In genomic region chr1:998051-998821, GRCh38 we compare ENCODE assay signal across 2 cellular contexts.
TF ChIP-seq lines count a peak whose summit lies in the region.

No MANE protein-coding gene starts in this region.

TF ChIP-seq in HEK293T, 16 proteins besides CTCF, POLR2A, EP300 and RAD21:
- peak; percentile 64 for TF ChIP-seq L3MBTL2 (conservative IDR thresholded peaks at IDR 0.05)
- TF ChIP-seq FOXA1 (IDR thresholded peaks at IDR 0.05): no peak
- no peak for TF ChIP-seq LEF1 (IDR thresholded peaks at IDR 0.05; ENCODE audit: borderline replicate concordance)
- TF ChIP-seq BHLHE40 (IDR thresholded peaks at IDR 0.05; ENCODE audit: borderline replicate concordance): no peak
- TF ChIP-seq CTBP1 (IDR thresholded peaks at IDR 0.05; ENCODE audit: borderline replicate concordance): no peak

TF ChIP-seq in K562, 482 proteins besides CTCF, POLR2A, EP300 and RAD21:
- TF ChIP-seq ZSCAN29 (IDR thresholded peaks at IDR 0.05) (no peak), ZNF232 (CRISPR knock-in tag; IDR thresholded peaks at IDR 0.05) (0 out of 2 replicates have a peak, but pooled peaks have one; percentile 28), ARID3B (CRISPR knock-in tag; IDR thresholded peaks at IDR 0.05; ENCODE audit: borderline replicate concordance) (no peak), CTCFL (IDR thresholded peaks at IDR 0.05; ENCODE audit: borderline replicate concordance, insufficient read depth, low read depth, low read length, poor library complexity, severe bottlenecking) (peak; percentile 30), IRF1 (CRISPR knock-in tag; IDR thresholded peaks at IDR 0.05; ENCODE audit: borderline replicate concordance) (0 out of 2 replicates have a peak, but pooled peaks have one; percentile 41), MECOM (CRISPR knock-in tag; IDR thresholded peaks at IDR 0.05) (no peak), ZNF740 (CRISPR knock-in tag; IDR thresholded peaks at IDR 0.05) (peak; percentile 87), ZNF740 (tag; IDR thresholded peaks at IDR 0.05) (no peak), TARDBP (IDR thresholded peaks at IDR 0.05) (no peak), ZBTB1 (CRISPR knock-in tag; IDR thresholded peaks at IDR 0.05; ENCODE audit: borderline replicate concordance, low read depth) (peak; percentile 83; the same call in 1 of the 2 replicates), NRF1 (conservative IDR thresholded peaks at IDR 0.05 in 1 of 2, IDR thresholded peaks at IDR 0.05 in 1 of 2) (peak; percentile 32 to 37; a peak in 1 of 4 replicates), ZNF398 (CRISPR knock-in tag; IDR thresholded peaks at IDR 0.05) (no peak), ASH1L (IDR thresholded peaks at IDR 0.05; ENCODE audit: borderline replicate concordance, low read depth, partially characterized antibody) (no peak), EGR1 (conservative IDR thresholded peaks at IDR 0.05) (0 out of 2 replicates have a peak, but pooled peaks have one; percentile 16), SRSF7 (optimal IDR thresholded peaks at IDR 0.05; ENCODE audit: low read depth, low read length) (no peak), ZBTB7A (IDR thresholded peaks at IDR 0.05; ENCODE audit: borderline replicate concordance, control insufficient read depth, low read depth, low read length) (peak; percentile 44), POLR2G (IDR thresholded peaks at IDR 0.05; ENCODE audit: low read depth, low read length) (peak; percentile 51; the same call in 1 of the 2 replicates), RBFOX2 (IDR thresholded peaks at IDR 0.05; ENCODE audit: low read depth, low read length) (peak; percentile 54), ZNF282 (CRISPR knock-in tag; IDR thresholded peaks at IDR 0.05) (peak; percentile 30; the same call in 1 of the 2 replicates), RBM34 (IDR thresholded peaks at IDR 0.05; ENCODE audit: borderline replicate concordance, insufficient read depth, low read length) (0 out of 2 replicates have a peak, but pooled peaks have one; percentile 57), ZBTB33 (CRISPR knock-in tag; IDR thresholded peaks at IDR 0.05) (peak; percentile 94), NFXL1 (CRISPR knock-in tag; IDR thresholded peaks at IDR 0.05) (no peak), E2F6 (IDR thresholded peaks at IDR 0.05; ENCODE audit: borderline replicate concordance in 1 of 2, extremely low read depth in 1 of 2, insufficient read depth in 1 of 2, insufficient read length in 1 of 2, low read depth in 1 of 2, low read length in 1 of 2, poor library complexity in 1 of 2, severe bottlenecking in 1 of 2) (peak in 1 of 2 experiments; percentile 28), PRPF4 (IDR thresholded peaks at IDR 0.05; ENCODE audit: insufficient read depth, low read depth, low read length, poor library complexity, severe bottlenecking) (peak; percentile 18)
TF ChIP-seq in K562: peak in this region for 15.
